21 cellular contexts compared by ENCODE assay signal in the genomic region with DNA sequence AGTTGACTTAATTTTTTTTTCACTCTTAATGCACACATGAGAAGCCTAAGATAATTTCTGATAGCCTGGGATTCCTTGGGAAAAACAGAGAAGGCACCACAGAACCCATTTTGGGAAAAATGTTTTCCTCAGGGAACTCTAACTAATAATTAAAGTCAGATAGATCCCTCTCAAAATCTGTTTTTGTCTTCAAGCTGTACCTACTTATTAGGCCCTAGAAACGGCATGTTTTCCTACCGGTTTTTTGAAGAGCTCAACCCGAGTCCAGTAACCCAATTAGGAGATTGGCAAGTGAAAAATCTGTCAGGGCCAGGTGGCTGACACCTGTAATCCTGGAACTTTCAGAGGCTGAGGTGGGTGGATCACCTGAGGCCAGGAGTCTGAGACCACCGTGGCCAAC. TPM values are rescaled to one million over a fixed set of nuclear protein-coding genes. Genes with fewer than 3 reads are reported as not detected.
DNase-seq lines count a peak whose midpoint lies in the region; ATAC-seq, FAIRE-seq and TF ChIP-seq lines count a peak whose summit lies in the region.
"Had no signal": no experiment of that assay in that cellular context is flagged by ENCODE, and none has a peak within 500 bp of the region (broad histone marks: within the 10 kb centered on the region; RNA-seq: fewer than 3 reads in every experiment).

No MANE protein-coding gene starts in this region.

- TF ChIP-seq POLR2A in HepG2 (IDR thresholded peaks at IDR 0.05; ENCODE audit: insufficient read depth in 1 of 2, low read depth in 2 of 2, low read length in 2 of 2) (no peak), right lobe of liver (IDR thresholded peaks at IDR 0.05) (no peak)

- H3K9me3 Mint-ChIP-seq in endodermal cell: peaks cover 90% of the 10 kb centered on the region

- CTCF ChIA-PET in HepG2 (lab: Yijun Ruan, JAX; ENCODE audit: low intra/inter-chr PET ratio, low total read pairs): no interaction called here

- no peak overlapping the region for H3K4ac ChIP-seq in mesendoderm (ENCODE audit: low read depth, low read length)

- no peak overlapping the region for H3K9ac ChIP-seq in HepG2 (ENCODE audit: insufficient read depth, low read depth, low read length)
- H3K9ac ChIP-seq in KMS-11: no peak overlapping the region
- no peak overlapping the region for H3K9ac ChIP-seq in endodermal cell (ENCODE audit: extremely low read depth, low read length, poor library complexity, severe bottlenecking)
- H3K9ac ChIP-seq in mesendoderm (ENCODE audit: low read length): no peak overlapping the region

- H3K4me1 Mint-ChIP-seq in endodermal cell: no peaks in the 10 kb centered on the region
- H3K4me1 Mint-ChIP-seq: CD8-positive, alpha-beta memory T cell had no signal

- H3K27ac ChIP-seq in HepG2 (ENCODE audit: extremely low read length, insufficient read depth, low read length): no peak overlapping the region
- H3K27ac ChIP-seq in right lobe of liver: no peak overlapping the region
- H3K27ac ChIP-seq in KMS-11: peak overlapping the region; percentile 39; the same call in 1 of the 2 replicates
- no peak overlapping the region for H3K27ac ChIP-seq in endodermal cell (ENCODE audit: low read depth, low read length)
- H3K27ac ChIP-seq in mesendoderm (ENCODE audit: low read depth, low read length): no peak overlapping the region
- H3K27ac ChIP-seq: HL-60 had no signal

- H2BK15ac ChIP-seq in mesendoderm (replicated peaks; ENCODE audit: low read depth): no peak overlapping the region

- H4K20me1 ChIP-seq in HepG2 (ENCODE audit: insufficient read depth, low read length): no peaks in the 10 kb centered on the region
- H4K20me1 ChIP-seq in KMS-11 (ENCODE audit: insufficient read depth): no peaks in the 10 kb centered on the region

- H2BK5ac ChIP-seq in mesendoderm (ENCODE audit: low read length): no peak overlapping the region

- no peak for FAIRE-seq in HepG2 (lab: Jason Lieb, UNC)
- FAIRE-seq: A204.1, GM12878 had no signal

- no peak overlapping the region for H4K8ac ChIP-seq in mesendoderm (ENCODE audit: low read depth, low read length)

- H3K27me3 ChIP-seq in HepG2 (ENCODE audit: control insufficient read depth in 1 of 2, insufficient read depth in 2 of 2, low read length in 2 of 2): no peaks in the 10 kb centered on the region
- H3K27me3 ChIP-seq in right lobe of liver: no peaks in the 10 kb centered on the region
- no peaks in the 10 kb centered on the region for H3K27me3 ChIP-seq in KMS-11 (ENCODE audit: insufficient read depth, low read depth)
- no peaks in the 10 kb centered on the region for H3K27me3 ChIP-seq in endodermal cell (ENCODE audit: control insufficient read depth, insufficient read depth, low read length, poor library complexity, severe bottlenecking)
- no peaks in the 10 kb centered on the region for H3K27me3 ChIP-seq in mesendoderm (ENCODE audit: insufficient read depth, low read length, poor library complexity)
- H3K27me3 ChIP-seq: BE2C had no signal

- H3K79me2 ChIP-seq in HepG2 (ENCODE audit: insufficient read depth, low read length) (no peaks in the 10 kb centered on the region), KMS-11 (ENCODE audit: insufficient read depth, low read depth) (no peaks in the 10 kb centered on the region), mesendoderm (ENCODE audit: control insufficient read depth, insufficient read depth, low read length) (no peaks in the 10 kb centered on the region)

- H2BK120ac ChIP-seq in mesendoderm (ENCODE audit: low read depth, low read length): no peak overlapping the region

- WGBS in HepG2 (ENCODE audit: low lambda C conversion rate): 23% methylated on average over 4 of the region's 4 CpGs
- WGBS in right lobe of liver (ENCODE audit: insufficient coverage, low coverage, low lambda C conversion rate, missing lambda C conversion rate): 45% methylated on average over 3 of the region's 4 CpGs
- 90 to 93% methylated on average over 4 of the region's 4 CpGs for WGBS in endodermal cell (ENCODE audit: insufficient coverage in 1 of 2, insufficient read length in 1 of 2), 2 experiments
- WGBS in mesendoderm (ENCODE audit: extremely low coverage, insufficient coverage, low lambda C conversion rate): no CpG with 5 or more reads among the region's 4 CpGs

- TF ChIP-seq EP300 in HepG2 (IDR thresholded peaks at IDR 0.05; ENCODE audit: low read depth in 2 of 2, low read length in 2 of 2): no peak
- TF ChIP-seq EP300 in HepG2 (CRISPR knock-in tag; IDR thresholded peaks at IDR 0.05; ENCODE audit: borderline replicate concordance): no peak

- H3K36me3 Mint-ChIP-seq in endodermal cell (ENCODE audit: low read depth): peaks cover 54% of the 10 kb centered on the region

- H3K18ac ChIP-seq in mesendoderm (ENCODE audit: low read length): no peak overlapping the region

- TF ChIP-seq CTCF in HepG2 (CRISPR knock-in tag; IDR thresholded peaks at IDR 0.05) (no peak), right lobe of liver (IDR thresholded peaks at IDR 0.05) (no peak), KMS-11 (conservative IDR thresholded peaks at IDR 0.05; ENCODE audit: low read depth, low read length) (no peak), endodermal cell (conservative IDR thresholded peaks at IDR 0.05) (no peak)

- no TSS peak for BruUV-seq in HepG2 (replicated peaks; lab: Mats Ljungman, UMichigan)

- H3K4me3 ChIP-seq in HepG2 (replicated peaks in 1 of 3; ENCODE audit: insufficient read depth in 1 of 3, low read depth in 2 of 3, low read length in 3 of 3) (no peak overlapping the region), right lobe of liver (no peak overlapping the region), KMS-11 (IDR thresholded peaks at IDR 0.05; ENCODE audit: insufficient read depth, low read depth, low read length) (no peak overlapping the region), endodermal cell (ENCODE audit: low read length) (peak overlapping the region; percentile 56), mesendoderm (ENCODE audit: low read length) (no peak overlapping the region)
- H3K4me3 ChIP-seq: GM12878, HAP-1 had no signal

- no peak overlapping the region for H3K27ac Mint-ChIP-seq in endodermal cell
- H3K27ac Mint-ChIP-seq: CD4-positive, CD25-positive, alpha-beta regulatory T cell; IgD-negative memory B cell had no signal

- H3K27me3 Mint-ChIP-seq in endodermal cell (ENCODE audit: insufficient read depth): no peaks in the 10 kb centered on the region
- H3K27me3 Mint-ChIP-seq: CD4-positive, CD25-positive, alpha-beta regulatory T cell; CD8-positive, alpha-beta memory T cell; IgD-negative memory B cell had no signal

- intact Hi-C loops in HepG2 (cut with micrococcal nuclease; ENCODE audit: unreplicated experiment) (no loop called here), right lobe of liver (cut with DNase I) (no loop called here)

- in situ Hi-C loops in HepG2 (cut with HindIII; ENCODE audit: extremely low pct_ligation_motif_present, low pct_unique_long_range_greater_than_20kb): no loop called here

- H3K4me2 ChIP-seq in HepG2 (ENCODE audit: low read depth, low read length) (no peak overlapping the region), KMS-11 (peak overlapping the region; percentile 25; the same call in 1 of the 2 replicates), mesendoderm (ENCODE audit: low read length) (no peak overlapping the region)

- no peak overlapping the region for H4K5ac ChIP-seq in mesendoderm (ENCODE audit: low read length)

- no peak overlapping the region for H3K56ac ChIP-seq in mesendoderm (ENCODE audit: low read length)

- H2AFZ ChIP-seq in HepG2 (ENCODE audit: low read length): no peak overlapping the region
- no peak overlapping the region for H2AFZ ChIP-seq in KMS-11 (ENCODE audit: low read depth)

- no peak overlapping the region for H3K4me3 Mint-ChIP-seq in endodermal cell
- H3K4me3 Mint-ChIP-seq: CD4-positive, CD25-positive, alpha-beta regulatory T cell; CD8-positive, alpha-beta memory T cell had no signal

- H3K4me1 ChIP-seq in HepG2 (ENCODE audit: insufficient read depth, low read length): no peaks in the 10 kb centered on the region
- H3K4me1 ChIP-seq in right lobe of liver: no peaks in the 10 kb centered on the region
- peaks cover 21% of the 10 kb centered on the region for H3K4me1 ChIP-seq in KMS-11 (ENCODE audit: low read depth, poor library complexity, severe bottlenecking)
- no peaks in the 10 kb centered on the region for H3K4me1 ChIP-seq in endodermal cell (ENCODE audit: control insufficient read depth, insufficient read depth, low read length)
- H3K4me1 ChIP-seq in mesendoderm (ENCODE audit: control insufficient read depth, low read depth, low read length): no peaks in the 10 kb centered on the region
- H3K4me1 ChIP-seq: BE2C, HAP-1 had no signal

- no peak overlapping the region for H2AK5ac ChIP-seq in mesendoderm (ENCODE audit: low read length)

- POLR2A ChIA-PET in HepG2 (lab: Yijun Ruan, JAX): no interaction called here

- H3K23ac ChIP-seq in mesendoderm (ENCODE audit: low read length): no peak overlapping the region

- H3K79me1 ChIP-seq in mesendoderm (ENCODE audit: low read length): no peaks in the 10 kb centered on the region

- H3K36me3 ChIP-seq in HepG2 (replicated peaks in 1 of 2; ENCODE audit: control insufficient read depth in 1 of 2, insufficient read depth in 2 of 2, low read length in 2 of 2) (no peaks in the 10 kb centered on the region), right lobe of liver (no peaks in the 10 kb centered on the region), KMS-11 (ENCODE audit: insufficient read depth) (no peaks in the 10 kb centered on the region), endodermal cell (ENCODE audit: control insufficient read depth, insufficient read depth, low read length) (no peaks in the 10 kb centered on the region), mesendoderm (ENCODE audit: control insufficient read depth, insufficient read depth, low read length) (no peaks in the 10 kb centered on the region)
- H3K36me3 ChIP-seq: BE2C, HAP-1 had no signal

- ATAC-seq in HepG2 (no peak), right lobe of liver (no peak)
- ATAC-seq: GM12878 had no signal

- DNase-seq in HepG2 (ENCODE audit: low spot score): no peak
- no peak for DNase-seq in right lobe of liver
- DNase-seq in endodermal cell: no peak
- peak; percentile 56 for DNase-seq in mesendoderm
- DNase-seq in activated gamma-delta T cell treated with Interleukin-2 at 50 U/mL for 16 hours: no peak
- DNase-seq in NAMALWA (ENCODE audit: low spot score): no peak
- DNase-seq in inferior parietal cortex (ENCODE audit: extremely low spot score): no peak
- DNase-seq: ACHN; BE2C; C1 segment of cervical spinal cord; CD4-positive, CD25-positive, alpha-beta regulatory T cell; CD8-positive, alpha-beta memory T cell; COR-L47; DMS79 treated with DMSO at 0.1 percent for 48 hours; KG1 had no signal

- no peak for TF ChIP-seq RAD21 in HepG2 (CRISPR knock-in tag; IDR thresholded peaks at IDR 0.05)

- peaks cover 16% of the 10 kb centered on the region for H3K9me3 ChIP-seq in HepG2 (ENCODE audit: low read length)
- H3K9me3 ChIP-seq in right lobe of liver: peaks cover 0 to 2% (median 0%) of the 10 kb centered on the region in 4 donors
- peaks cover 58% of the 10 kb centered on the region for H3K9me3 ChIP-seq in endodermal cell (ENCODE audit: control insufficient read depth, low read length)
- H3K9me3 ChIP-seq: BE2C, HAP-1 had no signal

RNA-seq across cellular contexts. Expression of a gene that starts 16.1 kb away (rescaled TPM):
- total RNA-seq in HepG2 (2016; rRNA removed; fragmentation: Illumina TruSeq; extraction: Trizol) (11.9 and 12.0 TPM in 2 replicates), right lobe of liver (10 to 100 TPM in 3 of 6 experiments, 1 to 10 TPM in 3; 5.0 to 34.1 (median 9.6) TPM), endodermal cell (10 to 100 TPM; 24.7 to 27.3 TPM)
- 14.8 and 16.0 TPM in 2 replicates for total RNA-seq in HepG2 (2016; cell fraction: cytosol; rRNA removed; fragmentation: Illumina TruSeq; extraction: Trizol; ENCODE audit: low read depth)
- total RNA-seq in HepG2 (2016; cell fraction: insoluble cytoplasmic fraction; rRNA removed; fragmentation: Illumina TruSeq; extraction: Trizol): 11.1 and 15.0 TPM in 2 replicates
- total RNA-seq in HepG2 (2016; cell fraction: membrane; rRNA removed; fragmentation: Illumina TruSeq; extraction: Trizol): 5.0 and 6.4 TPM in 2 replicates
- 14.8 and 15.2 TPM in 2 replicates for total RNA-seq in HepG2 (2016; cell fraction: nucleus; rRNA removed; fragmentation: Illumina TruSeq; extraction: Trizol)
- polyA plus RNA-seq in HepG2 (2011; rRNA removed): 84.7 and 96.9 TPM in 2 replicates
- 30.7 and 32.7 TPM in 2 replicates for polyA plus RNA-seq in HepG2 (2011; cell fraction: cytosol; rRNA removed)
- polyA plus RNA-seq in HepG2 (2011; cell fraction: nucleus; rRNA removed): 67.8 and 93.1 TPM in 2 replicates
- polyA plus RNA-seq in HepG2 (2012): 25.5 and 44.1 TPM in 2 replicates
- 0.77 and 0.79 TPM in 2 replicates for polyA plus RNA-seq in HepG2 (2016; cell fraction: cytosol; fragmentation: Illumina TruSeq; extraction: Trizol; ENCODE audit: low read depth)
- polyA plus RNA-seq in HepG2 (2016; cell fraction: insoluble cytoplasmic fraction; fragmentation: Illumina TruSeq; extraction: Trizol; ENCODE audit: low read depth): 7.5 and 10.2 TPM in 2 replicates
- polyA plus RNA-seq in HepG2 (2016; cell fraction: membrane; fragmentation: Illumina TruSeq; extraction: Trizol; ENCODE audit: low read depth): 2.4 and 2.7 TPM in 2 replicates
- polyA plus RNA-seq in HepG2 (2016; cell fraction: nucleus; fragmentation: Illumina TruSeq; extraction: Trizol; ENCODE audit: insufficient read depth, low read depth): 10.4 and 11.5 TPM in 2 replicates
- polyA minus RNA-seq in HepG2 (2011; rRNA and poly(A)+ RNA removed; ENCODE audit: low replicate concordance): 33.6 and 117 TPM in 2 replicates
- polyA minus RNA-seq in HepG2 (2011; cell fraction: cytosol; rRNA and poly(A)+ RNA removed): 65.8 and 77.1 TPM in 2 replicates
- 205 and 237 TPM in 2 replicates for polyA minus RNA-seq in HepG2 (2011; cell fraction: nucleus; rRNA and poly(A)+ RNA removed)
- polyA plus RNA-seq in endodermal cell (2013, experiment 1 of 2): 29.9 TPM
- 27.3 TPM for polyA plus RNA-seq in endodermal cell (2013, experiment 2 of 2)
- 33.1 TPM for polyA plus RNA-seq in mesendoderm (2013, experiment 1 of 2)
- polyA plus RNA-seq in mesendoderm (2013, experiment 2 of 2): 34.5 TPM
